ENCODE assay signal across 15 cellular contexts in the genomic region with DNA sequence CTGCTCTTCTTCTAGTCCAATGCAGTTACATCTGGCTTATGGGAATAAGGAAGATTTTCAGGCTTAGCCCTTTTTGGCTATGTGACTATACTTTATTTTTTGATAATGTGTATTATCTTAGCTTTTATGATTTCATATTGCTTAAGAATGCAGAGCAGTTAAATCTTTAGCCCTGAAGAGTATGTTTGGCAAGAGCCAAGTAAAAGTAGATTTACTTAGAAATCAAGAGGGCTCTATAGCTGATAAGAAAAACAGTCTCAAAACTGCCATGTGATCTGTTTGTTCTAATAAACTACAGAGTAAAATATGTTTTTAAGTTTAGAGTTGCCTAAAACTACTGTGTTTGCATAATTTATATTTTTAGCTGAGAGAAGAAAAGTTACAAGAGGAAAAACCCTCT.
A peak's percentile ranks its signal among the peaks of the same experiment; 100 is the strongest.
DNase-seq lines count a peak whose midpoint lies in the region; ATAC-seq and TF ChIP-seq lines count a peak whose summit lies in the region.
"Had no signal": no experiment of that assay in that cellular context is flagged by ENCODE, and none has a peak within 500 bp of the region (broad histone marks: within the 10 kb centered on the region; RNA-seq: fewer than 3 reads in every experiment).

No MANE protein-coding gene starts in this region.

- no peaks in the 10 kb centered on the region for H3K79me2 ChIP-seq in GM23338 (replicated peaks; ENCODE audit: insufficient read depth)

- no peaks in the 10 kb centered on the region for H4K20me1 ChIP-seq in GM23338 (replicated peaks; ENCODE audit: insufficient read depth)

- TF ChIP-seq CTCF in left lung (IDR thresholded peaks at IDR 0.05): no peak
- no peak for TF ChIP-seq CTCF in nephron (IDR thresholded peaks at IDR 0.05; ENCODE audit: unreplicated experiment in 3 of 3)
- no peak for TF ChIP-seq CTCF in GM23338 (conservative IDR thresholded peaks at IDR 0.05; ENCODE audit: low read depth in 2 of 2)

- H3K9me3 Mint-ChIP-seq in nephron: no peaks in the 10 kb centered on the region
- no peaks in the 10 kb centered on the region for H3K9me3 Mint-ChIP-seq in GM23338
- H3K9me3 Mint-ChIP-seq: CD8-positive, alpha-beta T cell; HFFc6 had no signal

- H3K9me3 ChIP-seq in SK-N-MC (ENCODE audit: low read depth, low read length) (no peaks in the 10 kb centered on the region), left lung (no peaks in the 10 kb centered on the region)
- H3K9me3 ChIP-seq: BLaER1 treated with 17β-estradiol and CSF1 and Interleukin-3, amounts not matched to agents 10 nM and 100 nM had no signal

- DNase-seq in SK-N-MC (ENCODE audit: low read depth, low spot score) (no peak), left lung (no peak), NCI-H146 treated with DMSO at 0.1 percent for 48 hours (lab: John Stamatoyannopoulos, UW; ENCODE audit: unreplicated experiment) (no peak), H7 (no peak), GM23338 (ENCODE audit: low spot score) (no peak)
- DNase-seq: 8988T; CD8-positive, alpha-beta T cell; GM23248; HFFc6 had no signal

- ATAC-seq in left lung (peak; percentile 71), GM18868 (IDR thresholded peaks at IDR 0.05; ENCODE audit: unreplicated experiment) (no peak), GM23338 (no peak)
- ATAC-seq: CD8-positive, alpha-beta T cell; HCT116 had no signal

- H3K27me3 Mint-ChIP-seq in nephron (ENCODE audit: low read depth) (no peaks in the 10 kb centered on the region), GM23338 (ENCODE audit: insufficient read depth, low read depth, poor library complexity) (no peaks in the 10 kb centered on the region)
- H3K27me3 Mint-ChIP-seq: B cell had no signal

- no peak overlapping the region for H3K9ac ChIP-seq in SK-N-MC (ENCODE audit: insufficient read length)
- H3K9ac ChIP-seq: BLaER1 treated with 17β-estradiol and CSF1 and Interleukin-3, amounts not matched to agents 10 nM and 100 nM; GM23248 had no signal

- peaks cover 13% of the 10 kb centered on the region for H3K4me1 Mint-ChIP-seq in nephron
- peaks cover 3% of the 10 kb centered on the region; the same call in 2 of the 3 replicates for H3K4me1 Mint-ChIP-seq in GM23338

- H3K9me2 ChIP-seq in GM23338 (ENCODE audit: insufficient read depth): no peaks in the 10 kb centered on the region

- H3K4me1 ChIP-seq in left lung (peaks cover 0 to 5% of the 10 kb centered on the region in 2 donors), GM23338 (ENCODE audit: insufficient read depth) (no peaks in the 10 kb centered on the region)
- H3K4me1 ChIP-seq: BLaER1 treated with 17β-estradiol and CSF1 and Interleukin-3, amounts not matched to agents 10 nM and 100 nM had no signal

- no peak overlapping the region for H2AFZ ChIP-seq in GM23338
- H2AFZ ChIP-seq: GM23248 had no signal

- H3K4me2 ChIP-seq in GM23338: no peak overlapping the region
- H3K4me2 ChIP-seq: BLaER1 treated with 17β-estradiol and CSF1 and Interleukin-3, amounts not matched to agents 10 nM and 100 nM had no signal

- H3F3A ChIP-seq in GM23338 (replicated peaks; ENCODE audit: low read depth): no peaks in the 10 kb centered on the region

- H3K27me3 ChIP-seq in left lung: no peaks in the 10 kb centered on the region
- no peaks in the 10 kb centered on the region for H3K27me3 ChIP-seq in H7 (ENCODE audit: control insufficient read depth, insufficient read depth, low read length)
- H3K27me3 ChIP-seq in GM23338 (ENCODE audit: insufficient read depth): no peaks in the 10 kb centered on the region
- H3K27me3 ChIP-seq: BLaER1 treated with 17β-estradiol and CSF1 and Interleukin-3, amounts not matched to agents 10 nM and 100 nM had no signal

- H3K4me3 ChIP-seq in SK-N-MC (no peak overlapping the region), left lung (no peak overlapping the region), H7 (ENCODE audit: insufficient read depth, low read depth, low read length) (no peak overlapping the region), GM23338 (no peak overlapping the region)
- H3K4me3 ChIP-seq: BLaER1 treated with 17β-estradiol and CSF1 and Interleukin-3, amounts not matched to agents 10 nM and 100 nM; GM23248 had no signal

- intact Hi-C loops in left lung (cut with DNase I): no loop called here

- H3K36me3 Mint-ChIP-seq in nephron (ENCODE audit: low read depth) (peaks cover 21% of the 10 kb centered on the region), GM23338 (ENCODE audit: low read depth) (peaks cover 2% of the 10 kb centered on the region; the same call in 1 of the 3 replicates)

- H3K36me3 ChIP-seq in SK-N-MC (ENCODE audit: insufficient read depth, low read length): peaks cover 37% of the 10 kb centered on the region
- H3K36me3 ChIP-seq in left lung: no peaks in the 10 kb centered on the region
- H3K36me3 ChIP-seq in H7 (replicated peaks; ENCODE audit: control insufficient read depth, insufficient read depth, low read length): no peaks in the 10 kb centered on the region
- no peaks in the 10 kb centered on the region for H3K36me3 ChIP-seq in GM23338 (ENCODE audit: insufficient read depth)

- 0 out of 2 replicates have a peak overlapping the region, but pooled peaks have one; percentile 37 for H3K27ac ChIP-seq in SK-N-MC
- H3K27ac ChIP-seq in left lung: peak overlapping the region in 1 of 2 donors; percentile 65
- no peak overlapping the region for H3K27ac ChIP-seq in GM23338 (ENCODE audit: low read depth)
- H3K27ac ChIP-seq: BLaER1 treated with 17β-estradiol and CSF1 and Interleukin-3, amounts not matched to agents 10 nM and 100 nM; GM23248; HL-60 had no signal

- H3K4me3 Mint-ChIP-seq in nephron (peak overlapping the region in 1 of 3 experiments; percentile 9), GM23338 (no peak overlapping the region)
- H3K4me3 Mint-ChIP-seq: B cell; CD8-positive, alpha-beta T cell; HFFc6 had no signal

- H3K27ac Mint-ChIP-seq in nephron (peak overlapping the region in 2 of 3 experiments; percentile 42 to 55), GM23338 (no peak overlapping the region)
- H3K27ac Mint-ChIP-seq: B cell, HFFc6 had no signal

TF ChIP-seq in GM23338, 12 proteins besides CTCF, POLR2A, EP300 and RAD21:
- no peak for TF ChIP-seq ZNF331 (CRISPR knock-in tag; IDR thresholded peaks at IDR 0.05; ENCODE audit: low read depth)
- TF ChIP-seq EZH2phosphoT487 (IDR thresholded peaks at IDR 0.05; ENCODE audit: unreplicated experiment): no peak
- no peak for TF ChIP-seq EZH2 (IDR thresholded peaks at IDR 0.05; ENCODE audit: low read depth, unreplicated experiment)
- TF ChIP-seq, protein P1, sequence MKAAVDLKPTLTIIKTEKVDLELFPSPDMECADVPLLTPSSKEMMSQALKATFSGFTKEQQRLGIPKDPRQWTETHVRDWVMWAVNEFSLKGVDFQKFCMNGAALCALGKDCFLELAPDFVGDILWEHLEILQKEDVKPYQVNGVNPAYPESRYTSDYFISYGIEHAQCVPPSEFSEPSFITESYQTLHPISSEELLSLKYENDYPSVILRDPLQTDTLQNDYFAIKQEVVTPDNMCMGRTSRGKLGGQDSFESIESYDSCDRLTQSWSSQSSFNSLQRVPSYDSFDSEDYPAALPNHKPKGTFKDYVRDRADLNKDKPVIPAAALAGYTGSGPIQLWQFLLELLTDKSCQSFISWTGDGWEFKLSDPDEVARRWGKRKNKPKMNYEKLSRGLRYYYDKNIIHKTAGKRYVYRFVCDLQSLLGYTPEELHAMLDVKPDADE (IDR thresholded peaks at IDR 0.05): no peak
- no peak for TF ChIP-seq STAT1 (IDR thresholded peaks at IDR 0.05; ENCODE audit: unreplicated experiment)
